ENCODE assay signal across 9 cellular contexts in the genomic region with DNA sequence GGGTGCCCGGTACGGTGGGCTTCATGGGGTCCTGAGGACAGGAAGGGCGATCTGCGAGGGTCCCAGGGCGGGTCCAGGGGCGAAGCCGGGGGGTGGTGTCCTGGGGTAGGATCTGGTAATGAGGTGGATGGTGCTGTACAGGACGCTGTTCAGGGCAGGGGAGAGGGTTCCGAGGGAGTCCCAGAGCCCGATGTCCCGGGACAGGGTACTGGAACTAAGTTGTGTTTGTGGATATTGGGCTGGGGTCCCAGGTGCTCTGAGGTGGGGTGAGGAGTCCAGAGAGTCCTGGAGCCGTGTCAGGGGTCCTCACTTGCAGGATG. TPM values are rescaled to one million over a fixed set of nuclear protein-coding genes. Genes with fewer than 3 reads are reported as not detected.
DNase-seq lines count a peak whose midpoint lies in the region; ATAC-seq, FAIRE-seq and TF ChIP-seq lines count a peak whose summit lies in the region.
"Had no signal": no experiment of that assay in that cellular context is flagged by ENCODE, and none has a peak within 500 bp of the region (broad histone marks: within the 10 kb centered on the region; RNA-seq: fewer than 3 reads in every experiment).

No MANE protein-coding gene starts in this region.

- FAIRE-seq in kidney (lab: Jason Lieb, UNC): no peak

- peak overlapping the region; percentile 75 for H3K27ac ChIP-seq in CD4-positive, CD25-positive, alpha-beta regulatory T cell (ENCODE audit: insufficient read depth, low read length, poor library complexity, severe bottlenecking)
- H3K27ac ChIP-seq in kidney (ENCODE audit: low read depth in 2 of 2, low read length in 2 of 2): peak overlapping the region in 1 of 2 donors; percentile 75
- H3K27ac ChIP-seq in thoracic aorta: peak overlapping the region; percentile 20 to 77

- no peaks in the 10 kb centered on the region for H3K27me3 Mint-ChIP-seq in CD4-positive, CD25-positive, alpha-beta regulatory T cell
- H3K27me3 Mint-ChIP-seq in activated naive CD8-positive, alpha-beta T cell treated with anti-CD3 and anti-CD28 coated beads for 36 hours: no peaks in the 10 kb centered on the region

- intact Hi-C loops in kidney (cut with DNase I): no loop called here

- H3K9me3 Mint-ChIP-seq in CD4-positive, CD25-positive, alpha-beta regulatory T cell: peaks cover 0 to 4% (median 0%) of the 10 kb centered on the region in 7 donors
- peaks cover 7% of the 10 kb centered on the region for H3K9me3 Mint-ChIP-seq in activated naive CD8-positive, alpha-beta T cell treated with anti-CD3 and anti-CD28 coated beads for 36 hours

- H3K27ac Mint-ChIP-seq in CD4-positive, CD25-positive, alpha-beta regulatory T cell: peak overlapping the region; percentile 89 to 97 (median 94)
- H3K27ac Mint-ChIP-seq in activated naive CD8-positive, alpha-beta T cell treated with anti-CD3 and anti-CD28 coated beads for 36 hours: peak overlapping the region; percentile 88

- peaks cover 12% of the 10 kb centered on the region for H3K36me3 Mint-ChIP-seq in CD4-positive, CD25-positive, alpha-beta regulatory T cell
- peaks cover 1% of the 10 kb centered on the region for H3K36me3 Mint-ChIP-seq in activated naive CD8-positive, alpha-beta T cell treated with anti-CD3 and anti-CD28 coated beads for 36 hours

- H3K4me3 Mint-ChIP-seq in CD4-positive, CD25-positive, alpha-beta regulatory T cell: peak overlapping the region; percentile 92 to 96 (median 94)
- peak overlapping the region; percentile 98 for H3K4me3 Mint-ChIP-seq in activated naive CD8-positive, alpha-beta T cell treated with anti-CD3 and anti-CD28 coated beads for 36 hours

- H3K9me3 ChIP-seq in CD4-positive, CD25-positive, alpha-beta regulatory T cell (ENCODE audit: control insufficient read depth in 2 of 2, low read length in 2 of 2): peaks cover 0 to 9% of the 10 kb centered on the region in 2 experiments
- H3K9me3 ChIP-seq in kidney (ENCODE audit: control insufficient read depth in 1 of 2, low read length in 2 of 2): no peaks in the 10 kb centered on the region
- H3K9me3 ChIP-seq in thoracic aorta: peaks cover 7% of the 10 kb centered on the region

- H3K4me3 ChIP-seq in CD4-positive, CD25-positive, alpha-beta regulatory T cell (ENCODE audit: low read depth, low read length): peak overlapping the region; percentile 63
- H3K4me3 ChIP-seq in kidney (ENCODE audit: low read length in 2 of 2) (peak overlapping the region; percentile 78 to 83), thoracic aorta (peak overlapping the region; percentile 85)

- peaks cover 5 to 50% (median 26%) of the 10 kb centered on the region in 4 donors for H3K4me1 Mint-ChIP-seq in CD4-positive, CD25-positive, alpha-beta regulatory T cell
- H3K4me1 Mint-ChIP-seq in activated naive CD8-positive, alpha-beta T cell treated with anti-CD3 and anti-CD28 coated beads for 36 hours: peaks cover 33% of the 10 kb centered on the region

- peaks cover 23% of the 10 kb centered on the region for H3K4me1 ChIP-seq in CD4-positive, CD25-positive, alpha-beta regulatory T cell (ENCODE audit: control insufficient read depth, insufficient read depth, low read length, poor library complexity, severe bottlenecking)
- H3K4me1 ChIP-seq in kidney (ENCODE audit: control insufficient read depth in 1 of 2, insufficient read depth in 1 of 2, low read depth in 1 of 2, low read length in 2 of 2): peaks cover 27 to 29% of the 10 kb centered on the region in 2 donors
- H3K4me1 ChIP-seq in thoracic aorta (ENCODE audit: control insufficient read depth in 1 of 2, low read depth in 2 of 2): peaks cover 12 to 33% of the 10 kb centered on the region in 2 donors

- H3K27me3 ChIP-seq in CD4-positive, CD25-positive, alpha-beta regulatory T cell (ENCODE audit: control insufficient read depth, insufficient read depth, low read length): no peaks in the 10 kb centered on the region
- no peaks in the 10 kb centered on the region for H3K27me3 ChIP-seq in thoracic aorta (replicated peaks; ENCODE audit: insufficient read depth)

- no peak for DNase-seq in CD4-positive, CD25-positive, alpha-beta regulatory T cell
- DNase-seq in activated naive CD8-positive, alpha-beta T cell treated with anti-CD3 and anti-CD28 coated beads for 36 hours: no peak
- DNase-seq in kidney: no peak
- no peak for DNase-seq in thoracic aorta (ENCODE audit: low spot score)
- no peak for DNase-seq in NCI-H82 (lab: John Stamatoyannopoulos, UW)
- no peak for DNase-seq in stimulated activated CD4-positive, alpha-beta T cell treated with anti-CD3 and anti-CD28 coated beads, Interleukin-4, amount 100 ng/mL, for 1 hour

- peak overlapping the region; percentile 63 to 89 for H3K9ac ChIP-seq in kidney (ENCODE audit: low read length in 2 of 2)

- TF ChIP-seq CTCF in kidney (IDR thresholded peaks at IDR 0.05; ENCODE audit: borderline replicate concordance, extremely low read depth, insufficient read depth) (no peak), thoracic aorta (IDR thresholded peaks at IDR 0.05) (no peak)

- no peak for ATAC-seq in CD4-positive, CD25-positive, alpha-beta regulatory T cell (ENCODE audit: low read depth in 2 of 2)
- ATAC-seq in HG02798 (IDR thresholded peaks at IDR 0.05; ENCODE audit: poor library complexity, unreplicated experiment) (peak; percentile 14), thoracic aorta (ENCODE audit: insufficient number of reproducible peaks, low FRiP score, low read depth) (peak; percentile 8), HG03378 (IDR thresholded peaks at IDR 0.05; ENCODE audit: unreplicated experiment) (no peak)

- H3K36me3 ChIP-seq in CD4-positive, CD25-positive, alpha-beta regulatory T cell (ENCODE audit: control insufficient read depth, insufficient read depth, low read length): peaks cover 8% of the 10 kb centered on the region
- peaks cover 2 to 5% of the 10 kb centered on the region in 2 donors for H3K36me3 ChIP-seq in kidney (ENCODE audit: control insufficient read depth in 1 of 2, insufficient read depth in 2 of 2, low read length in 2 of 2)
- peaks cover 3% of the 10 kb centered on the region for H3K36me3 ChIP-seq in thoracic aorta

RNA-seq across cellular contexts. Expression of gene LZTR1, which starts 0.4 kb away (rescaled TPM):
- total RNA-seq in CD4-positive, CD25-positive, alpha-beta regulatory T cell: 69.4 TPM
- polyA plus RNA-seq in CD4-positive, CD25-positive, alpha-beta regulatory T cell: 10 to 100 TPM in 3 of 4 donors, 1 to 10 TPM in 1; 9.6 to 12.1 (median 11.7) TPM
- total RNA-seq in activated naive CD8-positive, alpha-beta T cell treated with anti-CD3 and anti-CD28 coated beads for 36 hours: 10 to 100 TPM; 32.4 to 39.2 TPM
- total RNA-seq in kidney (66.4 TPM), thoracic aorta (100 to 1,000 TPM in 1 of 2 donors, 10 to 100 TPM in 1; 96.2 to 105 TPM)
- polyA plus RNA-seq in kidney (ENCODE audit: insufficient read depth, low read depth, low replicate concordance): 24.3 TPM

RNA-seq across cellular contexts. Expression of gene AIFM3, which starts 15.5 kb away (rescaled TPM):
- 0.49 TPM for total RNA-seq in CD4-positive, CD25-positive, alpha-beta regulatory T cell
- not detected for polyA plus RNA-seq in CD4-positive, CD25-positive, alpha-beta regulatory T cell
- total RNA-seq in activated naive CD8-positive, alpha-beta T cell treated with anti-CD3 and anti-CD28 coated beads for 36 hours: under 1 TPM in 1 of 2 experiments, not detected in 1; 0.14 TPM
- total RNA-seq in kidney (3.1 TPM), thoracic aorta (1 to 10 TPM; 3.4 to 5.8 TPM)
- polyA plus RNA-seq in kidney (ENCODE audit: insufficient read depth, low read depth, low replicate concordance): 4.4 TPM

RNA-seq across cellular contexts. Expression of gene THAP7, which starts 19.4 kb away (rescaled TPM):
- total RNA-seq in CD4-positive, CD25-positive, alpha-beta regulatory T cell: 41.7 TPM
- 10 to 100 TPM; 38.5 to 58.0 (median 47.4) TPM for polyA plus RNA-seq in CD4-positive, CD25-positive, alpha-beta regulatory T cell
- 10 to 100 TPM; 34.3 to 34.5 TPM for total RNA-seq in activated naive CD8-positive, alpha-beta T cell treated with anti-CD3 and anti-CD28 coated beads for 36 hours
- total RNA-seq in kidney (25.5 TPM), thoracic aorta (10 to 100 TPM; 38.3 to 60.0 TPM)
- 44.1 TPM for polyA plus RNA-seq in kidney (ENCODE audit: insufficient read depth, low read depth, low replicate concordance)

RNA-seq across cellular contexts. Expression of gene P2RX6, which starts 32.4 kb away (rescaled TPM):
- 0.59 TPM for total RNA-seq in CD4-positive, CD25-positive, alpha-beta regulatory T cell
- polyA plus RNA-seq in CD4-positive, CD25-positive, alpha-beta regulatory T cell: under 1 TPM in 1 of 4 donors, not detected in 3; 0.10 TPM
- total RNA-seq in activated naive CD8-positive, alpha-beta T cell treated with anti-CD3 and anti-CD28 coated beads for 36 hours: under 1 TPM; 0.14 to 0.43 TPM
- 1.0 TPM for total RNA-seq in kidney
- polyA plus RNA-seq in kidney (ENCODE audit: insufficient read depth, low read depth, low replicate concordance): 1.6 TPM
- under 1 TPM in 1 of 2 donors, not detected in 1; 0.81 TPM for total RNA-seq in thoracic aorta

RNA-seq across cellular contexts. Expression of gene SLC7A4, which starts 49.8 kb away (rescaled TPM):
- total RNA-seq in CD4-positive, CD25-positive, alpha-beta regulatory T cell: not detected
- polyA plus RNA-seq in CD4-positive, CD25-positive, alpha-beta regulatory T cell: under 1 TPM in 1 of 4 donors, not detected in 3; 0.09 TPM
- under 1 TPM; 0.41 to 0.44 TPM for total RNA-seq in activated naive CD8-positive, alpha-beta T cell treated with anti-CD3 and anti-CD28 coated beads for 36 hours
- total RNA-seq in kidney: 0.57 TPM
- 1.2 TPM for polyA plus RNA-seq in kidney (ENCODE audit: insufficient read depth, low read depth, low replicate concordance)
- total RNA-seq in thoracic aorta: 1 to 10 TPM in 1 of 2 donors, not detected in 1; 1.2 TPM
- total RNA-seq: pulmonary artery endothelial cell had no signal

Comparison
In these comparisons a context has a peak if more than half of its experiments do, and no peak if none do; other contexts are left out.
1. ATAC-seq: peak in HG02798 (single experiment) and thoracic aorta (single experiment); none in CD4-positive, CD25-positive, alpha-beta regulatory T cell (0 of 2) and HG03378 (single experiment).
2. Peak in every context shown above with its lines, with median percentiles within 50 percentile points of each other: H3K4me3 ChIP-seq.